Comparison of ENCODE assay signal across 19 cellular contexts in genomic region chr4:87547016-87547708, GRCh38. TPM values are rescaled to one million over a fixed set of nuclear protein-coding genes. Genes with fewer than 3 reads are reported as not detected.
DNase-seq lines count a peak whose midpoint lies in the region; ATAC-seq and TF ChIP-seq lines count a peak whose summit lies in the region.
"Had no signal": no experiment of that assay in that cellular context is flagged by ENCODE, and none has a peak within 500 bp of the region (broad histone marks: within the 10 kb centered on the region; RNA-seq: fewer than 3 reads in every experiment).

No MANE protein-coding gene starts in this region.

- no peak overlapping the region for H3K4me3 ChIP-seq in PC-3 (ENCODE audit: low read length)
- H3K4me3 ChIP-seq: HAP-1 had no signal

- H3K4me1 ChIP-seq in PC-3 (ENCODE audit: insufficient read depth, low read length), result no peaks in the 10 kb centered on the region
- H3K4me1 ChIP-seq: HAP-1 had no signal

- CTCF ChIA-PET in PC-3 (lab: Charles Lee), result no interaction called here

- peak overlapping the region; percentile 10 for H3K27ac Mint-ChIP-seq in chondrocyte (ENCODE audit: unreplicated experiment)
- H3K27ac Mint-ChIP-seq: CD4-positive, alpha-beta memory T cell had no signal

- no TSS peak for BruUV-seq in PC-3 (replicated peaks; lab: Mats Ljungman, UMichigan)

- DNase-seq in HT1080 (ENCODE audit: low read depth) (peak; percentile 72), chondrocyte (ENCODE audit: low spot score) (no peak), PC-3 (no peak), NCI-H2196 treated with DMSO at 0.1 percent for 48 hours (lab: John Stamatoyannopoulos, UW; ENCODE audit: unreplicated experiment) (no peak)
- DNase-seq: C1 segment of cervical spinal cord; Calu3; CD4-positive, alpha-beta memory T cell; COR-L47; DMS53; DMS79 treated with DMSO at 0.1 percent for 48 hours; GF-D8; GOT3 had no signal

- H3K27me3 Mint-ChIP-seq in chondrocyte (ENCODE audit: low read depth), result peaks cover 4% of the 10 kb centered on the region

- H3K4me1 Mint-ChIP-seq in chondrocyte (ENCODE audit: low read depth), result no peaks in the 10 kb centered on the region
- H3K4me1 Mint-ChIP-seq: CD4-positive, alpha-beta memory T cell had no signal

- H3K9me2 ChIP-seq in PC-3 (replicated peaks; ENCODE audit: low read length), result no peaks in the 10 kb centered on the region

- no peak overlapping the region for H2AFZ ChIP-seq in PC-3 (ENCODE audit: low read length)

- H3K9me3 Mint-ChIP-seq in chondrocyte (ENCODE audit: low read depth), result no peaks in the 10 kb centered on the region

- no peaks in the 10 kb centered on the region for H3K9me3 ChIP-seq in PC-3 (ENCODE audit: low read length)
- H3K9me3 ChIP-seq: HAP-1 had no signal

- H3K27me3 ChIP-seq in PC-3 (ENCODE audit: low read length), result no peaks in the 10 kb centered on the region

- no peaks in the 10 kb centered on the region for H3K36me3 Mint-ChIP-seq in chondrocyte (ENCODE audit: low read depth)
- H3K36me3 Mint-ChIP-seq: CD4-positive, alpha-beta memory T cell had no signal

- no peak for ATAC-seq in PC-3
- no peak for ATAC-seq in HG02840 (IDR thresholded peaks at IDR 0.05; ENCODE audit: low FRiP score, unreplicated experiment)

- H3K27ac ChIP-seq in VCaP (peak overlapping the region; percentile 30), PC-3 (ENCODE audit: low read length) (no peak overlapping the region)

- H3K4me3 Mint-ChIP-seq in chondrocyte (ENCODE audit: unreplicated experiment), result no peak overlapping the region
- H3K4me3 Mint-ChIP-seq: CD4-positive, alpha-beta memory T cell had no signal

- no peaks in the 10 kb centered on the region for H3K79me2 ChIP-seq in PC-3 (ENCODE audit: low read length)

- TF ChIP-seq CTCF in VCaP (conservative IDR thresholded peaks at IDR 0.05) (no peak), chondrocyte (IDR thresholded peaks at IDR 0.05) (no peak), PC-3 (conservative IDR thresholded peaks at IDR 0.05; ENCODE audit: low read depth, low read length) (no peak)

- no peak overlapping the region for H3K4me2 ChIP-seq in PC-3 (ENCODE audit: low read length)

- no peak overlapping the region for H3K9ac ChIP-seq in PC-3 (ENCODE audit: low read length)

- no peaks in the 10 kb centered on the region for H3F3A ChIP-seq in PC-3 (ENCODE audit: low read length, unreplicated experiment)

- POLR2A ChIA-PET in PC-3 (lab: Charles Lee; ENCODE audit: unreplicated experiment), result no interaction called here

- H3K36me3 ChIP-seq in PC-3 (ENCODE audit: low read depth, low read length), result no peaks in the 10 kb centered on the region
- H3K36me3 ChIP-seq: HAP-1 had no signal

- H4K20me1 ChIP-seq in PC-3 (ENCODE audit: low read length), result no peaks in the 10 kb centered on the region

- intact Hi-C loops in PC-3 (cut with micrococcal nuclease), result no loop called here

RNA-seq across cellular contexts. Expression of gene SPARCL1, which starts 18.0 kb away (rescaled TPM):
- not detected in 2 replicates for total RNA-seq in HT1080 (2014; rRNA removed; shearing (Covaris generic))
- not detected in 2 replicates for polyA plus RNA-seq in HT1080 (2015; cell fraction: cytosol; rRNA removed)
- polyA plus RNA-seq in HT1080 (2015; cell fraction: nucleus; rRNA removed), result not detected in 2 replicates
- total RNA-seq in chondrocyte (21.5 to 26.9 TPM (median 26.1 TPM) in 3 replicates), PC-3 (2014; rRNA removed) (not detected in 2 replicates)
- total RNA-seq: A172; Calu3; CD4-positive, alpha-beta memory T cell; Daoy; G401 had no signal
- polyA plus RNA-seq: BJ; CD4-positive, alpha-beta memory T cell had no signal

Comparison
In these comparisons a context has a peak if more than half of its experiments do, and no peak if none do; other contexts are left out.
1. RNA of gene SPARCL1, which starts 18.0 kb away (total RNA-seq): 21.5 to 26.9 TPM in chondrocyte; not detected in HT1080 and not detected in PC-3; every median in the first group is over 10 times any median in the second.